1 cellular context compared by ENCODE assay signal in genomic region chr3:57596495-57597239, GRCh38.
TF ChIP-seq lines count a peak whose summit lies in the region.

No MANE protein-coding gene starts in this region.

TF ChIP-seq in HepG2, 621 proteins besides CTCF, POLR2A, EP300 and RAD21 (continued from another document):
- TF ChIP-seq ZNF609 (CRISPR knock-in tag; IDR thresholded peaks at IDR 0.05; ENCODE audit: borderline replicate concordance): no peak
- peak; percentile 51 for TF ChIP-seq RBM22 (optimal IDR thresholded peaks at IDR 0.05; ENCODE audit: low read length)
- TF ChIP-seq ZNF263 (CRISPR knock-in tag; IDR thresholded peaks at IDR 0.05): peak; percentile 91
- TF ChIP-seq FOXP4 (CRISPR knock-in tag; IDR thresholded peaks at IDR 0.05): 0 out of 2 replicates have a peak, but pooled peaks have one; percentile 11
- TF ChIP-seq ZNF574 (CRISPR knock-in tag; IDR thresholded peaks at IDR 0.05): peak; percentile 16; the same call in 1 of the 2 replicates
- TF ChIP-seq SAP130 (CRISPR knock-in tag; IDR thresholded peaks at IDR 0.05; ENCODE audit: low read depth): peak; percentile 63
- peak in 1 of 2 experiments; percentile 64; a peak in 2 of 4 replicates for TF ChIP-seq HMGXB4 (CRISPR knock-in tag; IDR thresholded peaks at IDR 0.05; ENCODE audit: borderline replicate concordance in 1 of 2, low read depth in 1 of 2)
- TF ChIP-seq SATB2 (CRISPR knock-in tag; IDR thresholded peaks at IDR 0.05): 0 out of 2 replicates have a peak, but pooled peaks have one; percentile 29
- TF ChIP-seq AGO1 (IDR thresholded peaks at IDR 0.05; ENCODE audit: low read depth, low read length, poor library complexity, severe bottlenecking): peak; percentile 33
- TF ChIP-seq FOXO4 (CRISPR knock-in tag; conservative IDR thresholded peaks at IDR 0.05): 0 out of 2 replicates have a peak, but pooled peaks have one; percentile 70
- TF ChIP-seq SRSF1 (optimal IDR thresholded peaks at IDR 0.05; ENCODE audit: low read depth, low read length): peak; percentile 45
- TF ChIP-seq RNF219 (CRISPR knock-in tag; IDR thresholded peaks at IDR 0.05): peak; percentile 65; the same call in 1 of the 2 replicates
- TF ChIP-seq KDM5A (IDR thresholded peaks at IDR 0.05; ENCODE audit: borderline replicate concordance, low read length): peak; percentile 51; the same call in 1 of the 2 replicates
- TF ChIP-seq REXO4 (CRISPR knock-in tag; IDR thresholded peaks at IDR 0.05; ENCODE audit: borderline replicate concordance): no peak
- TF ChIP-seq ZNF431 (CRISPR knock-in tag; IDR thresholded peaks at IDR 0.05; ENCODE audit: borderline replicate concordance, low read depth): no peak
- peak; percentile 71; the same call in 1 of the 2 replicates for TF ChIP-seq ZNF446 (CRISPR knock-in tag; IDR thresholded peaks at IDR 0.05)
- peak; percentile 19; the same call in 1 of the 2 replicates for TF ChIP-seq MED1 (CRISPR knock-in tag; IDR thresholded peaks at IDR 0.05)
